24 cellular contexts compared by ENCODE assay signal in the genomic region with DNA sequence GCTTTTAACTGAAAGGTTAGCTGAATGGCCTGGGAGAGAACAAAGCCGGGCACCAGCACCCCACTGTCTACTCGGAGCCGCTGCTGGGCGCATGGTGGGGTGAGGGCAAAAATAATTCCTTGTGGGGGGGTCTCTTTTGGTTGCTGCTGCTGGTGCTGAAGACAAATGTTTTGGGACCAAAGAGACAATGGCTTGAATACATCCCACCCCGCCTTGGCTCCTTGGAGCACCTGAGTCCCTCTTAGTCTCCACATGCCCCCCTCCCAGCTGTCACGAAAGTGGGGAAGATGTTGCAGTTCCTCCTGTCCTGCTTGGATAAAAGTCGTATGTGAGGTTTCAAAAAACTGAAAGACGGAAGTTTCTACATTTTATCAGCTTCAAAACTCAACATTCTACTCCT.
"Had no signal": no experiment of that assay in that cellular context is flagged by ENCODE, and none has a peak within 500 bp of the region (broad histone marks: within the 10 kb centered on the region; RNA-seq: fewer than 3 reads in every experiment).

No MANE protein-coding gene starts in this region.

- H3K27ac Mint-ChIP-seq: activated CD4-positive, alpha-beta memory T cell treated with anti-CD3 and anti-CD28 coated beads, Interleukin-2, amount 10 ng/mL, durations not matched to agents 7 days and 5 days; activated CD4-positive, alpha-beta T cell treated with anti-CD3 and anti-CD28 coated beads, Interleukin-2, amount 10 ng/mL, durations not matched to agents 7 days and 5 days; activated naive CD4-positive, alpha-beta T cell treated with anti-CD3 and anti-CD28 coated beads, Interleukin-2, amount 50 U/mL, for 24 hours; activated naive CD8-positive, alpha-beta T cell treated with anti-CD3 and anti-CD28 coated beads for 36 hours; activated naive CD8-positive, alpha-beta T cell treated with anti-CD3 and anti-CD28 coated beads, Interleukin-2, amount 50 U/mL, for 24 hours; activated T-cell treated with anti-CD3 and anti-CD28 coated beads, Interleukin-2, amount 50 U/mL, for 24 hours; activated T-cell treated with anti-CD3 and anti-CD28 coated beads, Interleukin-2, amount 50 U/mL, for 72 hours; activated T-helper 17 cell treated with anti-CD3 and anti-CD28 coated beads, Interleukin-2, amount 50 U/mL, for 72 hours; endodermal cell; WTC11 had no signal

- H3K4me1 ChIP-seq: adrenal gland, body of pancreas had no signal

- H3K27ac ChIP-seq: adrenal gland, body of pancreas, VCaP had no signal

- H3K4me3 Mint-ChIP-seq: activated CD4-positive, alpha-beta memory T cell treated with anti-CD3 and anti-CD28 coated beads, Interleukin-2, amount 10 ng/mL, durations not matched to agents 7 days and 5 days; activated CD4-positive, alpha-beta T cell treated with anti-CD3 and anti-CD28 coated beads, Interleukin-2, amount 10 ng/mL, durations not matched to agents 7 days and 5 days; activated naive CD4-positive, alpha-beta T cell treated with anti-CD3 and anti-CD28 coated beads, Interleukin-2, amount 50 U/mL, for 24 hours; activated naive CD8-positive, alpha-beta T cell treated with anti-CD3 and anti-CD28 coated beads for 36 hours; activated naive CD8-positive, alpha-beta T cell treated with anti-CD3 and anti-CD28 coated beads, Interleukin-2, amount 50 U/mL, for 24 hours; activated T-cell treated with anti-CD3 and anti-CD28 coated beads, Interleukin-2, amount 50 U/mL, for 24 hours; activated T-cell treated with anti-CD3 and anti-CD28 coated beads, Interleukin-2, amount 50 U/mL, for 72 hours; activated T-helper 17 cell treated with anti-CD3 and anti-CD28 coated beads, Interleukin-2, amount 50 U/mL, for 72 hours; endodermal cell; WTC11 had no signal

- H3K4me3 ChIP-seq: adrenal gland, body of pancreas had no signal

- H3K36me3 Mint-ChIP-seq: activated naive CD4-positive, alpha-beta T cell treated with anti-CD3 and anti-CD28 coated beads, Interleukin-2, amount 50 U/mL, for 24 hours; activated naive CD8-positive, alpha-beta T cell treated with anti-CD3 and anti-CD28 coated beads for 36 hours; WTC11 had no signal

- H3K9me3 ChIP-seq: adrenal gland, body of pancreas had no signal

- H3K36me3 ChIP-seq: adrenal gland had no signal

- H3K27me3 ChIP-seq: adrenal gland, body of pancreas had no signal

- H3K4me1 Mint-ChIP-seq: activated CD4-positive, alpha-beta memory T cell treated with anti-CD3 and anti-CD28 coated beads, Interleukin-2, amount 10 ng/mL, durations not matched to agents 7 days and 5 days; activated CD4-positive, alpha-beta T cell treated with anti-CD3 and anti-CD28 coated beads, Interleukin-2, amount 10 ng/mL, durations not matched to agents 7 days and 5 days; activated naive CD4-positive, alpha-beta T cell treated with anti-CD3 and anti-CD28 coated beads, Interleukin-2, amount 50 U/mL, for 24 hours; activated naive CD8-positive, alpha-beta T cell treated with anti-CD3 and anti-CD28 coated beads for 36 hours; activated naive CD8-positive, alpha-beta T cell treated with anti-CD3 and anti-CD28 coated beads, Interleukin-2, amount 50 U/mL, for 24 hours; activated T-helper 17 cell treated with anti-CD3 and anti-CD28 coated beads, Interleukin-2, amount 50 U/mL, for 72 hours; endodermal cell had no signal

- DNase-seq: activated CD4-positive, alpha-beta memory T cell treated with anti-CD3 and anti-CD28 coated beads, Interleukin-2, amount 10 ng/mL, durations not matched to agents 7 days and 5 days; activated CD4-positive, alpha-beta T cell treated with anti-CD3 and anti-CD28 coated beads for 1 hour; activated CD4-positive, alpha-beta T cell treated with anti-CD3 and anti-CD28 coated beads for 4 hours; activated CD4-positive, alpha-beta T cell treated with anti-CD3 and anti-CD28 coated beads, Interleukin-2, amount 10 ng/mL, durations not matched to agents 7 days and 5 days; activated CD4-positive, alpha-beta T cell treated with anti-CD3 and anti-CD28 coated beads, Interleukin-2, amount 50 U/mL, for 4 hours; activated effector memory CD4-positive, alpha-beta T cell treated with Interleukin-2 at 50 U/mL for 16 hours; activated gamma-delta T cell treated with Interleukin-2 at 50 U/mL for 16 hours; activated naive CD4-positive, alpha-beta T cell treated with Interleukin-2 at 50 U/mL for 16 hours; activated naive CD8-positive, alpha-beta T cell treated with anti-CD3 and anti-CD28 coated beads for 36 hours; activated naive CD8-positive, alpha-beta T cell treated with anti-CD3 and anti-CD28 coated beads, Interleukin-2, amount 50 U/mL, for 24 hours; activated T-cell treated with anti-CD3 and anti-CD28 coated beads, Interleukin-2, amount 50 U/mL, for 24 hours; activated T-cell treated with anti-CD3 and anti-CD28 coated beads, Interleukin-2, amount 50 U/mL, for 72 hours; amygdala; aorta; body of pancreas; effector memory CD4-positive, alpha-beta T cell; foreskin fibroblast; T-helper 2 cell had no signal

- H3K9me3 Mint-ChIP-seq: activated CD4-positive, alpha-beta T cell treated with anti-CD3 and anti-CD28 coated beads, Interleukin-2, amount 10 ng/mL, durations not matched to agents 7 days and 5 days; activated naive CD4-positive, alpha-beta T cell treated with anti-CD3 and anti-CD28 coated beads, Interleukin-2, amount 50 U/mL, for 24 hours; activated naive CD8-positive, alpha-beta T cell treated with anti-CD3 and anti-CD28 coated beads for 36 hours; activated naive CD8-positive, alpha-beta T cell treated with anti-CD3 and anti-CD28 coated beads, Interleukin-2, amount 50 U/mL, for 24 hours; activated T-cell treated with anti-CD3 and anti-CD28 coated beads, Interleukin-2, amount 50 U/mL, for 24 hours; activated T-cell treated with anti-CD3 and anti-CD28 coated beads, Interleukin-2, amount 50 U/mL, for 72 hours; activated T-helper 17 cell treated with anti-CD3 and anti-CD28 coated beads, Interleukin-2, amount 50 U/mL, for 72 hours; endodermal cell; WTC11 had no signal

- H3K27me3 Mint-ChIP-seq: activated CD4-positive, alpha-beta memory T cell treated with anti-CD3 and anti-CD28 coated beads, Interleukin-2, amount 10 ng/mL, durations not matched to agents 7 days and 5 days; activated naive CD8-positive, alpha-beta T cell treated with anti-CD3 and anti-CD28 coated beads for 36 hours; activated T-cell treated with anti-CD3 and anti-CD28 coated beads, Interleukin-2, amount 50 U/mL, for 24 hours; activated T-helper 17 cell treated with anti-CD3 and anti-CD28 coated beads, Interleukin-2, amount 50 U/mL, for 72 hours had no signal
